Comparison of ENCODE assay signal across 28 cellular contexts in genomic region chrX:154658187-154658586, GRCh38. TPM values are rescaled to one million over a fixed set of nuclear protein-coding genes. Genes with fewer than 3 reads are reported as not detected.
DNase-seq lines count a peak whose midpoint lies in the region; TF ChIP-seq lines count a peak whose summit lies in the region.
"Had no signal": no experiment of that assay in that cellular context is flagged by ENCODE, and none has a peak within 500 bp of the region (broad histone marks: within the 10 kb centered on the region; RNA-seq: fewer than 3 reads in every experiment).

No MANE protein-coding gene starts in this region.

- H3K4me3 Mint-ChIP-seq in osteocyte (ENCODE audit: unreplicated experiment): no peak overlapping the region
- H3K4me3 Mint-ChIP-seq in activated CD4-positive, alpha-beta T cell treated with anti-CD3 and anti-CD28 coated beads, Interleukin-2, amount 10 ng/mL, durations not matched to agents 24 days and 14 days: no peak overlapping the region
- H3K4me3 Mint-ChIP-seq: CD14-positive monocyte; CD4-positive, alpha-beta memory T cell; CD4-positive, CD25-positive, alpha-beta regulatory T cell; CD8-positive, alpha-beta memory T cell had no signal

- H3K36me3 ChIP-seq in H7 (replicated peaks; ENCODE audit: control insufficient read depth, insufficient read depth, low read length) (no peaks in the 10 kb centered on the region), hepatocyte (replicated peaks; ENCODE audit: insufficient read depth, low read depth) (no peaks in the 10 kb centered on the region), SJCRH30 (no peaks in the 10 kb centered on the region)
- H3K36me3 ChIP-seq: BE2C, BLaER1 had no signal

- H3K27ac ChIP-seq in hepatocyte: no peak overlapping the region
- no peak overlapping the region for H3K27ac ChIP-seq in SJCRH30
- H3K27ac ChIP-seq: BLaER1 had no signal

- peak; percentile 20 for DNase-seq in H7
- peak; percentile 1 for DNase-seq in hepatocyte (ENCODE audit: low spot score)
- peak; percentile 77 for DNase-seq in osteocyte (ENCODE audit: extremely low spot score, unreplicated experiment)
- no peak for DNase-seq in medulla oblongata (ENCODE audit: extremely low spot score)
- no peak for DNase-seq in activated CD4-positive, alpha-beta T cell treated with anti-CD3 and anti-CD28 coated beads, Interleukin-2, amount 10 ng/mL, durations not matched to agents 24 days and 14 days
- DNase-seq in SJCRH30: no peak
- DNase-seq: 8988T; ACHN; BE2C; C1 segment of cervical spinal cord; CD4-positive, alpha-beta memory T cell; CD4-positive, CD25-positive, alpha-beta regulatory T cell; CD8-positive, alpha-beta memory T cell; COR-L47; DMS 273 treated with DMSO at 0.1 percent for 48 hours; DMS153; DMS53; DMS79; DND-41; EL; GDM1 had no signal

- no peaks in the 10 kb centered on the region for H3K4me1 ChIP-seq in hepatocyte (ENCODE audit: insufficient read depth)
- no peaks in the 10 kb centered on the region for H3K4me1 ChIP-seq in SJCRH30
- H3K4me1 ChIP-seq: BE2C had no signal

- H3K9me3 ChIP-seq in hepatocyte (ENCODE audit: low read depth) (no peaks in the 10 kb centered on the region), SJCRH30 (replicated peaks) (no peaks in the 10 kb centered on the region)
- H3K9me3 ChIP-seq: BE2C had no signal

- peaks cover 6% of the 10 kb centered on the region for H3K27me3 Mint-ChIP-seq in osteocyte (ENCODE audit: unreplicated experiment)
- H3K27me3 Mint-ChIP-seq in activated CD4-positive, alpha-beta T cell treated with anti-CD3 and anti-CD28 coated beads, Interleukin-2, amount 10 ng/mL, durations not matched to agents 24 days and 14 days: no peaks in the 10 kb centered on the region
- H3K27me3 Mint-ChIP-seq: CD4-positive, alpha-beta memory T cell had no signal

- no peaks in the 10 kb centered on the region for H3K36me3 Mint-ChIP-seq in osteocyte (ENCODE audit: unreplicated experiment)
- H3K36me3 Mint-ChIP-seq in activated CD4-positive, alpha-beta T cell treated with anti-CD3 and anti-CD28 coated beads, Interleukin-2, amount 10 ng/mL, durations not matched to agents 24 days and 14 days (ENCODE audit: low read depth): no peaks in the 10 kb centered on the region
- H3K36me3 Mint-ChIP-seq: CD14-positive monocyte; CD4-positive, alpha-beta memory T cell; CD4-positive, CD25-positive, alpha-beta regulatory T cell; CD8-positive, alpha-beta memory T cell had no signal

- no peaks in the 10 kb centered on the region for H3K9me3 Mint-ChIP-seq in osteocyte (ENCODE audit: unreplicated experiment)
- H3K9me3 Mint-ChIP-seq in activated CD4-positive, alpha-beta T cell treated with anti-CD3 and anti-CD28 coated beads, Interleukin-2, amount 10 ng/mL, durations not matched to agents 24 days and 14 days: no peaks in the 10 kb centered on the region

- intact Hi-C loops in activated CD4-positive, alpha-beta T cell treated with anti-CD3 and anti-CD28 coated beads, Interleukin-2, amount 10 ng/mL, durations not matched to agents 24 days and 14 days (cut with micrococcal nuclease): no loop called here

- no peak overlapping the region for H3K4me2 ChIP-seq in hepatocyte
- H3K4me2 ChIP-seq: BLaER1 had no signal

- WGBS in hepatocyte (ENCODE audit: low lambda C conversion rate, missing lambda C conversion rate): 91% methylated on average over 12 of the region's 12 CpGs

- H3K27me3 ChIP-seq in H7 (ENCODE audit: control insufficient read depth, insufficient read depth, low read length) (no peaks in the 10 kb centered on the region), hepatocyte (no peaks in the 10 kb centered on the region), SJCRH30 (no peaks in the 10 kb centered on the region)
- H3K27me3 ChIP-seq: BE2C had no signal

- no peaks in the 10 kb centered on the region for H4K20me1 ChIP-seq in hepatocyte (ENCODE audit: insufficient read depth, poor library complexity, severe bottlenecking)
- H4K20me1 ChIP-seq: BLaER1 had no signal

- no peaks in the 10 kb centered on the region for H3K79me2 ChIP-seq in hepatocyte

- H3K9me2 ChIP-seq in hepatocyte (replicated peaks; ENCODE audit: insufficient read depth): no peaks in the 10 kb centered on the region

- H3K27ac Mint-ChIP-seq in osteocyte (ENCODE audit: unreplicated experiment): no peak overlapping the region
- H3K27ac Mint-ChIP-seq in activated CD4-positive, alpha-beta T cell treated with anti-CD3 and anti-CD28 coated beads, Interleukin-2, amount 10 ng/mL, durations not matched to agents 24 days and 14 days: no peak overlapping the region
- H3K27ac Mint-ChIP-seq: CD14-positive monocyte; CD4-positive, alpha-beta memory T cell; CD4-positive, CD25-positive, alpha-beta regulatory T cell had no signal

- TF ChIP-seq CTCF in hepatocyte (IDR thresholded peaks at IDR 0.05; ENCODE audit: poor library complexity) (no peak), osteocyte (IDR thresholded peaks at IDR 0.05) (no peak)

- no peaks in the 10 kb centered on the region for H3K4me1 Mint-ChIP-seq in osteocyte (ENCODE audit: unreplicated experiment)
- peaks cover 2% of the 10 kb centered on the region for H3K4me1 Mint-ChIP-seq in activated CD4-positive, alpha-beta T cell treated with anti-CD3 and anti-CD28 coated beads, Interleukin-2, amount 10 ng/mL, durations not matched to agents 24 days and 14 days
- H3K4me1 Mint-ChIP-seq: CD4-positive, CD25-positive, alpha-beta regulatory T cell had no signal

- no peak overlapping the region for H2AFZ ChIP-seq in hepatocyte

- H3K4me3 ChIP-seq in H7 (ENCODE audit: insufficient read depth, low read depth, low read length): no peak overlapping the region
- H3K4me3 ChIP-seq in hepatocyte: no peak overlapping the region
- no peak overlapping the region for H3K4me3 ChIP-seq in SJCRH30
- H3K4me3 ChIP-seq: BLaER1, GM12878 had no signal

RNA-seq across cellular contexts. Expression of gene CTAG2, which starts 4.8 kb away (rescaled TPM):
- total RNA-seq in H7 (2014; rRNA removed; shearing (Covaris generic)): not detected in 2 replicates
- total RNA-seq in hepatocyte: not detected in 2 replicates
- polyA plus RNA-seq in hepatocyte: not detected in 2 replicates
- total RNA-seq in osteocyte: not detected in 2 replicates
- not detected in 2 replicates for total RNA-seq in activated CD4-positive, alpha-beta T cell treated with anti-CD3 and anti-CD28 coated beads, Interleukin-2, amount 10 ng/mL, durations not matched to agents 24 days and 14 days
- total RNA-seq in SJCRH30 (2014; rRNA removed; shearing (Covaris generic)): 4.1 and 4.2 TPM in 2 replicates
- total RNA-seq: A673; CD4-positive, alpha-beta memory T cell; CD4-positive, CD25-positive, alpha-beta regulatory T cell; G401; GM12878 had no signal
- polyA plus RNA-seq: AG04450; CD14-positive monocyte; CD4-positive, alpha-beta memory T cell; CD4-positive, CD25-positive, alpha-beta regulatory T cell; CD8-positive, alpha-beta memory T cell had no signal

RNA-seq across cellular contexts. Expression of gene CTAG1B, which starts 39.1 kb away (rescaled TPM):
- not detected in 2 replicates for total RNA-seq in H7 (2014; rRNA removed; shearing (Covaris generic))
- total RNA-seq in hepatocyte: not detected in 2 replicates
- polyA plus RNA-seq in hepatocyte: not detected in 2 replicates
- not detected in 2 replicates for total RNA-seq in osteocyte
- total RNA-seq in activated CD4-positive, alpha-beta T cell treated with anti-CD3 and anti-CD28 coated beads, Interleukin-2, amount 10 ng/mL, durations not matched to agents 24 days and 14 days: not detected in 2 replicates
- not detected in 2 replicates for total RNA-seq in SJCRH30 (2014; rRNA removed; shearing (Covaris generic))
- total RNA-seq: A673; CD4-positive, alpha-beta memory T cell; CD4-positive, CD25-positive, alpha-beta regulatory T cell; CD8-positive, alpha-beta memory T cell; Daoy; G401; GM12878 had no signal
- polyA plus RNA-seq: AG04450; CD14-positive monocyte; CD4-positive, alpha-beta memory T cell; CD4-positive, CD25-positive, alpha-beta regulatory T cell; CD8-positive, alpha-beta memory T cell; GM12878 had no signal

Comparison
In these comparisons a context has a peak if more than half of its experiments do, and no peak if none do; other contexts are left out.
1. DNase-seq: peak in H7 (single experiment), hepatocyte (single experiment) and osteocyte (single experiment); none in medulla oblongata (single experiment), activated CD4-positive, alpha-beta T cell treated with anti-CD3 and anti-CD28 coated beads, Interleukin-2, amount 10 ng/mL, durations not matched to agents 24 days and 14 days (single experiment) and SJCRH30 (0 of 2).